ENCODE assay signal across 1 cellular context in the genomic region with DNA sequence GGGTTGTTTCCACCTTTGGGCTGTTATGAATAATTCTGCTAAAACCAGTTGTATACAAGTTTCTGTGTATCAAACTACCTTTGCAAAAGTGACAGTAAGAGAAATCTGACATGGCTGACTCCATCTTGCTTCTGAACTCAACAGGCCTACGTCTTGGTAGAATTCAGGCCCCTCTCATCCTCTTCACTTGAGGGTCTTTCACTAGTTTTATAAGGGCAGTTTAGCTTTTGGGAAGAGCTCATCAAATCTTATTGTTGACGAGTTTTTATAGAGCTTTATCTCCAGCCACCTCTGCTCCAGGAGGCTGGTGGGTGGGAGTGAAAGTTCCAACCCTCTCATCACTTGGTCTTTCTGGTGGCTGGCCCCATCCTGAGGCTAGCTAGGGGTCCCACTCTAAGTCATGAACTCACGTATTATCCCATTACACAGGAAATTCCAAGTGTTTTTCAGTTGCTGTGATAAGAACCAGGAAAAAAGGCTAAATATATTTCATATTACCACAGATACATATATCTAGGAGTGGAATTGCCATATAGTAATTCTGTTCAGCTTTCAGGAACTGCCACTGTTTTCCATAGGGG.
TF ChIP-seq lines count a peak whose summit lies in the region.

No MANE protein-coding gene starts in this region.

TF ChIP-seq in GM12878, 131 proteins besides CTCF, POLR2A, EP300 and RAD21:
- 0 out of 2 replicates have a peak, but pooled peaks have one; percentile 6 for TF ChIP-seq ZBED1 (IDR thresholded peaks at IDR 0.05; ENCODE audit: borderline replicate concordance)
- TF ChIP-seq POLR2AphosphoS5 (IDR thresholded peaks at IDR 0.05; ENCODE audit: low read length): peak; percentile 64; the same call in 1 of the 2 replicates
- no peak for TF ChIP-seq HDGF (IDR thresholded peaks at IDR 0.05)
